ENCODE assay signal across 23 cellular contexts in the genomic region with DNA sequence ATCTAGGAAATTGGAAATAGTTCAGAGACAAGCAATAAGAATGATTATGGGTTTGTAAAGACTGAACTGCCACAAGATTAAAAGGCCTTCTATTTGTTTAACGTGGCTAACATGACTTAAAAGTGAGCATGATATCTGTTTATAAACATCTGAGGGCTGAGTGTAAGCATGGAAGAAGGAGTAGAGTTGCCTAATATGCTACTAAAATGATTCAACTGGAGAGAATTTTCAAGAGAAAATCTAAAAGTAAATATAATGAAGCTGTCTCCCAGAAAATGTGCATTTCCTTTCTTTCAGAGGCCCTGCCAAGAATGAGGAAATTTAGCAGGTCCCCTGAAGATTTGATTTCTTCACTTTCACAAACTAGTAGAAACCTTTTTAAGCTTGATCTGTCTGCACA. TPM values are rescaled to one million over a fixed set of nuclear protein-coding genes. Genes with fewer than 3 reads are reported as not detected.
DNase-seq lines count a peak whose midpoint lies in the region; ATAC-seq, FAIRE-seq and TF ChIP-seq lines count a peak whose summit lies in the region.
"Had no signal": no experiment of that assay in that cellular context is flagged by ENCODE, and none has a peak within 500 bp of the region (broad histone marks: within the 10 kb centered on the region; RNA-seq: fewer than 3 reads in every experiment).

No MANE protein-coding gene starts in this region.

- H3K27ac Mint-ChIP-seq in astrocyte (ENCODE audit: unreplicated experiment): no peak overlapping the region
- H3K27ac Mint-ChIP-seq: activated naive CD8-positive, alpha-beta T cell; activated T-helper 2 cell treated with anti-CD3 and anti-CD28 coated beads, Interferon-gamma antibody, Interleukin-2, Interleukin-4, amounts not matched to agents 10 μg/mL and 5 μg/mL and 100 μg/mL, durations not matched to agents 14 hours and 24 hours and 36 hours; T-helper 2 cell treated with Interferon-gamma antibody and Interleukin-4, amounts not matched to agents 5 μg/mL and 100 μg/mL, for 36 hours; type B pancreatic cell had no signal

- no peak for TF ChIP-seq POLR2A in heart left ventricle (IDR thresholded peaks at IDR 0.05)

- H3F3A ChIP-seq in smooth muscle cell (ENCODE audit: low read depth): no peaks in the 10 kb centered on the region

- H3K9me3 ChIP-seq in HEK293 (ENCODE audit: control insufficient read depth, insufficient read depth, low read depth, low read length): no peaks in the 10 kb centered on the region
- no peaks in the 10 kb centered on the region for H3K9me3 ChIP-seq in astrocyte (ENCODE audit: insufficient read depth, low read depth, low read length)
- H3K9me3 ChIP-seq in smooth muscle cell (replicated peaks; ENCODE audit: low read depth): no peaks in the 10 kb centered on the region
- H3K9me3 ChIP-seq in heart left ventricle: no peaks in the 10 kb centered on the region

- peaks cover 14% of the 10 kb centered on the region for H3K27me3 Mint-ChIP-seq in astrocyte (ENCODE audit: low read depth, unreplicated experiment)

- H3K4me1 ChIP-seq in HEK293 (ENCODE audit: control insufficient read depth, insufficient read depth, low read length) (peaks cover 12% of the 10 kb centered on the region), astrocyte (ENCODE audit: insufficient read depth, low read length) (peaks cover 3% of the 10 kb centered on the region), smooth muscle cell (ENCODE audit: low read depth) (no peaks in the 10 kb centered on the region), heart left ventricle (peaks cover 0 to 13% (median 0%) of the 10 kb centered on the region in 12 donors)

- H3K4me2 ChIP-seq in astrocyte (ENCODE audit: low read length) (no peak overlapping the region), smooth muscle cell (no peak overlapping the region)

- intact Hi-C loops in heart left ventricle (cut with DNase I): no loop called here

- no peak for FAIRE-seq in astrocyte (lab: Jason Lieb, UNC)

- H3K4me3 ChIP-seq in HEK293 (ENCODE audit: low read depth, low read length) (no peak overlapping the region), astrocyte (ENCODE audit: insufficient read depth, low read depth, low read length) (no peak overlapping the region), fibroblast of pulmonary artery (replicated peaks; ENCODE audit: low read depth, low read length) (no peak overlapping the region), smooth muscle cell (no peak overlapping the region), heart left ventricle (no peak overlapping the region)
- H3K4me3 ChIP-seq: lung had no signal

- H4K20me1 ChIP-seq in astrocyte (ENCODE audit: insufficient read depth, low read length): no peaks in the 10 kb centered on the region
- H4K20me1 ChIP-seq in smooth muscle cell (ENCODE audit: low read depth): no peaks in the 10 kb centered on the region

- H3K4me3 Mint-ChIP-seq in astrocyte (ENCODE audit: unreplicated experiment): no peak overlapping the region
- H3K4me3 Mint-ChIP-seq: activated naive CD8-positive, alpha-beta T cell; neural crest cell; T-helper 2 cell treated with Interferon-gamma antibody and Interleukin-4, amounts not matched to agents 5 μg/mL and 100 μg/mL, for 36 hours; type B pancreatic cell had no signal

- H2AFZ ChIP-seq in astrocyte (ENCODE audit: low read depth, low read length) (no peak overlapping the region), smooth muscle cell (ENCODE audit: low read depth) (no peak overlapping the region)

- H3K79me2 ChIP-seq in astrocyte (ENCODE audit: insufficient read depth, low read length): no peaks in the 10 kb centered on the region
- H3K79me2 ChIP-seq in smooth muscle cell (ENCODE audit: low read depth): no peaks in the 10 kb centered on the region

- H3K4me1 Mint-ChIP-seq in astrocyte (ENCODE audit: low read depth, unreplicated experiment): no peaks in the 10 kb centered on the region

- DNase-seq in astrocyte (ENCODE audit: low read depth) (peak; percentile 27), fibroblast of pulmonary artery (ENCODE audit: low read depth) (peak; percentile 42), smooth muscle cell (lab: John Stamatoyannopoulos, UW; ENCODE audit: unreplicated experiment) (no peak), ureter (ENCODE audit: low spot score) (no peak), GM10248 (ENCODE audit: extremely low spot score) (no peak), heart left ventricle (no peak)
- DNase-seq: activated CD4-positive, alpha-beta T cell treated with anti-CD3 and anti-CD28 coated beads, Interleukin-2, amount 50 U/mL, for 48 hours; cerebellar nuclear complex; GDM1; glutamatergic neuron; GOT3; kidney glomerular epithelial cell; NCI-H1694 treated with DMSO at 0.1 percent for 48 hours had no signal

- no peak for ATAC-seq in GM21825 (IDR thresholded peaks at IDR 0.05; ENCODE audit: unreplicated experiment)
- ATAC-seq in heart left ventricle: no peak

- H3K9ac ChIP-seq in astrocyte (ENCODE audit: low read length) (no peak overlapping the region), smooth muscle cell (ENCODE audit: low read depth) (no peak overlapping the region)

- H3K27ac ChIP-seq in HEK293 (ENCODE audit: extremely low read depth, low read depth, low read length) (no peak overlapping the region), astrocyte (ENCODE audit: low read depth, low read length) (no peak overlapping the region), smooth muscle cell (ENCODE audit: low read depth) (peak overlapping the region; percentile 20), heart left ventricle (no peak overlapping the region)
- H3K27ac ChIP-seq: RWPE1 had no signal

- no peaks in the 10 kb centered on the region for H3K36me3 ChIP-seq in HEK293 (ENCODE audit: control insufficient read depth in 2 of 2, insufficient read depth in 1 of 2, low read length in 2 of 2)
- H3K36me3 ChIP-seq in astrocyte (ENCODE audit: insufficient read depth, low read length): no peaks in the 10 kb centered on the region
- H3K36me3 ChIP-seq in smooth muscle cell (ENCODE audit: low read depth): no peaks in the 10 kb centered on the region
- H3K36me3 ChIP-seq in heart left ventricle: no peaks in the 10 kb centered on the region

- no peak for TF ChIP-seq CTCF in HEK293 (tag by site-specific recombination; IDR thresholded peaks at IDR 0.05)
- TF ChIP-seq CTCF in astrocyte (IDR thresholded peaks at IDR 0.05; ENCODE audit: insufficient read depth, low read depth, low read length): no peak
- TF ChIP-seq CTCF in fibroblast of pulmonary artery (IDR thresholded peaks at IDR 0.05; ENCODE audit: low read length, missing control alignments): no peak
- no peak for TF ChIP-seq CTCF in smooth muscle cell (IDR thresholded peaks at IDR 0.05; ENCODE audit: borderline replicate concordance, insufficient read depth, poor library complexity, severe bottlenecking)
- TF ChIP-seq CTCF in GM10248 (IDR thresholded peaks at IDR 0.05; ENCODE audit: control extremely low read depth, extremely low read depth, low read depth, missing control alignments): no peak
- TF ChIP-seq CTCF in heart left ventricle (IDR thresholded peaks at IDR 0.05): no peak

- H3K27me3 ChIP-seq in astrocyte (ENCODE audit: insufficient read depth, low read length) (peaks cover 10% of the 10 kb centered on the region), smooth muscle cell (ENCODE audit: low read depth) (peaks cover 33% of the 10 kb centered on the region), heart left ventricle (peaks cover 0 to 27% (median 5%) of the 10 kb centered on the region in 9 donors)

- CTCF ChIA-PET in HEK293 (lab: Yijun Ruan, JAX): interaction anchor here (0.6 kb wide), 2 partner anchors 687 to 861 kb away, joined by 3 read pairs; no protein-coding TSS in a partner anchor
- CTCF ChIA-PET in GM10248 (lab: Yijun Ruan, JAX): interaction anchor here (0.8 kb wide), 1 partner anchor 9 kb away, joined by 3 read pairs; no protein-coding TSS in a partner anchor

- 31% methylated on average over 1 of the region's 1 CpG for WGBS in smooth muscle cell (ENCODE audit: low lambda C conversion rate)
- 67 to 85% (median 72%) methylated on average over 1 of the region's 1 CpG for WGBS in heart left ventricle, 4 donors

- H3K36me3 Mint-ChIP-seq in astrocyte (ENCODE audit: low read depth, unreplicated experiment): no peaks in the 10 kb centered on the region
- H3K36me3 Mint-ChIP-seq: activated naive CD8-positive, alpha-beta T cell; type B pancreatic cell had no signal

- POLR2A ChIA-PET in HEK293 (lab: Yijun Ruan, JAX) (no interaction called here), GM10248 (lab: Yijun Ruan, JAX) (no interaction called here)

- peaks cover 3% of the 10 kb centered on the region for H3K9me3 Mint-ChIP-seq in astrocyte (ENCODE audit: unreplicated experiment)
- H3K9me3 Mint-ChIP-seq: activated T-helper 2 cell treated with anti-CD3 and anti-CD28 coated beads, Interferon-gamma antibody, Interleukin-2, Interleukin-4, amounts not matched to agents 10 μg/mL and 5 μg/mL and 100 μg/mL, durations not matched to agents 14 hours and 24 hours and 36 hours; T-helper 2 cell treated with Interferon-gamma antibody and Interleukin-4, amounts not matched to agents 5 μg/mL and 100 μg/mL, for 36 hours had no signal

TF ChIP-seq in HEK293, 187 proteins besides CTCF, POLR2A, EP300 and RAD21 (continues in another document):
- TF ChIP-seq ZNF155 (tag by site-specific recombination; IDR thresholded peaks at IDR 0.05) (no peak), YY2 (tag by site-specific recombination; IDR thresholded peaks at IDR 0.05) (no peak), ZNF560 (tag by site-specific recombination; IDR thresholded peaks at IDR 0.05; ENCODE audit: borderline replicate concordance) (no peak), PATZ1 (tag by site-specific recombination; IDR thresholded peaks at IDR 0.05) (no peak), ZNF610 (tag by site-specific recombination; IDR thresholded peaks at IDR 0.05; ENCODE audit: borderline replicate concordance) (no peak)

RNA-seq across cellular contexts. Expression of gene EYA4, which starts 4.3 kb away (rescaled TPM):
- 1.3 and 1.6 TPM in 2 replicates for total RNA-seq in astrocyte
- total RNA-seq in smooth muscle cell: 0.13 and 1.3 TPM in 2 replicates
- polyA plus RNA-seq in smooth muscle cell: not detected in 2 replicates
- total RNA-seq in ureter: 4.1 TPM
- 10 to 100 TPM; 14.6 to 29.6 (median 22.6) TPM for total RNA-seq in heart left ventricle
- polyA plus RNA-seq in heart left ventricle: 1 to 10 TPM; 3.6 to 9.9 TPM
- total RNA-seq: activated T-helper 2 cell treated with anti-CD3 and anti-CD28 coated beads, Interferon-gamma antibody, Interleukin-2, Interleukin-4, amounts not matched to agents 10 μg/mL and 5 μg/mL and 100 μg/mL, durations not matched to agents 14 hours and 24 hours and 36 hours; epithelial cell of proximal tubule had no signal

Comparison
In these comparisons a context has a peak if more than half of its experiments do, and no peak if none do; other contexts are left out.
1. DNase-seq: peak in astrocyte (single experiment) and fibroblast of pulmonary artery (single experiment); none in smooth muscle cell (single experiment), ureter (single experiment), GM10248 (single experiment) and heart left ventricle (0 of 5).